19 cellular contexts compared by ENCODE assay signal in genomic region chr6:75117701-75118100, GRCh38.
DNase-seq lines count a peak whose midpoint lies in the region; ATAC-seq and TF ChIP-seq lines count a peak whose summit lies in the region.
"Had no signal": no experiment of that assay in that cellular context is flagged by ENCODE, and none has a peak within 500 bp of the region (broad histone marks: within the 10 kb centered on the region; RNA-seq: fewer than 3 reads in every experiment).

No MANE protein-coding gene starts in this region.

- H3K79me2 ChIP-seq in fibroblast of lung (ENCODE audit: control insufficient read depth, insufficient read depth, low read length): peaks cover 3% of the 10 kb centered on the region

- H3K4ac ChIP-seq in neuronal stem cell (ENCODE audit: low read length): no peak overlapping the region

- H3K4me3 Mint-ChIP-seq in activated T-helper 1 cell treated with anti-CD3 and anti-CD28 coated beads, Interleukin-12 subunit alpha, Interleukin-12 subunit beta, Interleukin-2, Interleukin-4 antibody, amounts not matched to agents 30 ng/mL and 10 ng/mL and 1 ng/mL, durations not matched to agents 14 hours and 24 hours and 36 hours: no peak overlapping the region
- H3K4me3 Mint-ChIP-seq: CD4-positive, alpha-beta memory T cell had no signal

- H3K36me3 Mint-ChIP-seq in activated T-helper 1 cell treated with anti-CD3 and anti-CD28 coated beads, Interleukin-12 subunit alpha, Interleukin-12 subunit beta, Interleukin-2, Interleukin-4 antibody, amounts not matched to agents 30 ng/mL and 10 ng/mL and 1 ng/mL, durations not matched to agents 14 hours and 24 hours and 36 hours (ENCODE audit: low read depth): no peaks in the 10 kb centered on the region
- H3K36me3 Mint-ChIP-seq: CD4-positive, alpha-beta memory T cell had no signal

- TF ChIP-seq CTCF in ascending aorta (IDR thresholded peaks at IDR 0.05) (no peak), fibroblast of lung (conservative IDR thresholded peaks at IDR 0.05 in 1 of 2, IDR thresholded peaks at IDR 0.05 in 1 of 2; ENCODE audit: low read depth in 1 of 2, low read length in 2 of 2) (no peak), thoracic aorta (IDR thresholded peaks at IDR 0.05) (no peak)

- ATAC-seq in thoracic aorta (ENCODE audit: insufficient number of reproducible peaks, low FRiP score, low read depth) (peak; percentile 33), esophagus mucosa (no peak)
- ATAC-seq: Right ventricle myocardium inferior had no signal

- no peak overlapping the region for H2BK12ac ChIP-seq in neuronal stem cell (ENCODE audit: low read length)

- no peaks in the 10 kb centered on the region for H3K27me3 Mint-ChIP-seq in activated T-helper 1 cell treated with anti-CD3 and anti-CD28 coated beads, Interleukin-12 subunit alpha, Interleukin-12 subunit beta, Interleukin-2, Interleukin-4 antibody, amounts not matched to agents 30 ng/mL and 10 ng/mL and 1 ng/mL, durations not matched to agents 14 hours and 24 hours and 36 hours (ENCODE audit: insufficient read depth)

- no peaks in the 10 kb centered on the region for H3K27me3 ChIP-seq in ascending aorta
- H3K27me3 ChIP-seq in fibroblast of lung (ENCODE audit: control insufficient read depth, insufficient read depth, low read length): no peaks in the 10 kb centered on the region
- H3K27me3 ChIP-seq in thoracic aorta (replicated peaks; ENCODE audit: insufficient read depth): no peaks in the 10 kb centered on the region
- H3K27me3 ChIP-seq in neuronal stem cell (ENCODE audit: control insufficient read depth in 3 of 3, insufficient read depth in 3 of 3, low read depth in 1 of 3, low read length in 3 of 3): no peaks in the 10 kb centered on the region
- H3K27me3 ChIP-seq: BE2C had no signal

- no peak overlapping the region for H2BK5ac ChIP-seq in neuronal stem cell (ENCODE audit: low read length)

- no peak overlapping the region for H3K4me3 ChIP-seq in ascending aorta
- H3K4me3 ChIP-seq in fibroblast of lung (replicated peaks in 1 of 4; ENCODE audit: control extremely low read depth in 1 of 4, insufficient read depth in 1 of 4, low read depth in 3 of 4, low read length in 4 of 4): no peak overlapping the region
- no peak overlapping the region for H3K4me3 ChIP-seq in thoracic aorta
- no peak overlapping the region for H3K4me3 ChIP-seq in neuronal stem cell (ENCODE audit: low read length in 2 of 2)

- H3K27ac Mint-ChIP-seq in activated T-helper 1 cell treated with anti-CD3 and anti-CD28 coated beads, Interleukin-12 subunit alpha, Interleukin-12 subunit beta, Interleukin-2, Interleukin-4 antibody, amounts not matched to agents 30 ng/mL and 10 ng/mL and 1 ng/mL, durations not matched to agents 14 hours and 24 hours and 36 hours: no peak overlapping the region
- H3K27ac Mint-ChIP-seq: CD4-positive, alpha-beta memory T cell had no signal

- H3K9ac ChIP-seq in fibroblast of lung (ENCODE audit: insufficient read depth, low read length): no peak overlapping the region
- no peak overlapping the region for H3K9ac ChIP-seq in neuronal stem cell (ENCODE audit: low read depth, low read length, poor library complexity)

- no peak overlapping the region for H3K23ac ChIP-seq in neuronal stem cell (ENCODE audit: low read depth, low read length, poor library complexity)

- no peak overlapping the region for H4K8ac ChIP-seq in neuronal stem cell (ENCODE audit: low read depth, low read length)

- H3K9me3 Mint-ChIP-seq in activated T-helper 1 cell treated with anti-CD3 and anti-CD28 coated beads, Interleukin-12 subunit alpha, Interleukin-12 subunit beta, Interleukin-2, Interleukin-4 antibody, amounts not matched to agents 30 ng/mL and 10 ng/mL and 1 ng/mL, durations not matched to agents 14 hours and 24 hours and 36 hours: no peaks in the 10 kb centered on the region
- H3K9me3 Mint-ChIP-seq: CD4-positive, alpha-beta memory T cell had no signal

- H2BK120ac ChIP-seq in neuronal stem cell (ENCODE audit: low read depth, low read length): no peak overlapping the region

- H2BK15ac ChIP-seq in neuronal stem cell (ENCODE audit: low read length): no peak overlapping the region

- H3K9me3 ChIP-seq in ascending aorta (no peaks in the 10 kb centered on the region), fibroblast of lung (ENCODE audit: control insufficient read depth, insufficient read depth, low read depth, low read length) (no peaks in the 10 kb centered on the region), thoracic aorta (no peaks in the 10 kb centered on the region), neuronal stem cell (replicated peaks in 1 of 2; ENCODE audit: control insufficient read depth in 2 of 2, insufficient read depth in 1 of 2, low read depth in 1 of 2, low read length in 2 of 2) (no peaks in the 10 kb centered on the region)
- H3K9me3 ChIP-seq: BE2C had no signal

- peak overlapping the region; percentile 2 to 45 for H3K27ac ChIP-seq in ascending aorta
- peak overlapping the region; percentile 22 for H3K27ac ChIP-seq in fibroblast of lung (ENCODE audit: insufficient read depth, low read length)
- H3K27ac ChIP-seq in thoracic aorta: peak overlapping the region; percentile 6 to 41
- H3K27ac ChIP-seq in neuronal stem cell (replicated peaks; ENCODE audit: low read length): no peak overlapping the region

- peak; percentile 9 for DNase-seq in GM03348 (ENCODE audit: low spot score)
- no peak for DNase-seq in ascending aorta (ENCODE audit: low spot score in 2 of 2)
- DNase-seq in fibroblast of lung (ENCODE audit: low read depth in 2 of 2): peak; percentile 28 to 63
- DNase-seq in thoracic aorta (ENCODE audit: low spot score): no peak
- DNase-seq in NCI-H2227 (lab: John Stamatoyannopoulos, UW; ENCODE audit: unreplicated experiment): no peak
- no peak for DNase-seq in activated T-helper 1 cell treated with anti-CD3 and anti-CD28 coated beads, Interleukin-12 subunit alpha, Interleukin-12 subunit beta, Interleukin-2, Interleukin-4 antibody, amounts not matched to agents 30 ng/mL and 10 ng/mL and 1 ng/mL, durations not matched to agents 14 hours and 24 hours and 36 hours (ENCODE audit: low spot score)
- DNase-seq in neuronal stem cell (ENCODE audit: low spot score): no peak
- DNase-seq: BE2C; Calu3; CD4-positive, alpha-beta memory T cell; DMS79; GDM1; Karpas-422; MM.1S; NCI-H1092 treated with DMSO at 0.1 percent for 48 hours; NCI-H2081 treated with DMSO at 0.1 percent for 48 hours; NCI-H524 had no signal

- no peak overlapping the region for H4K91ac ChIP-seq in neuronal stem cell (ENCODE audit: low read depth, low read length, poor library complexity)

- H3K79me1 ChIP-seq in neuronal stem cell (ENCODE audit: low read depth, low read length): no peaks in the 10 kb centered on the region

- intact Hi-C loops in ascending aorta (cut with DNase I): loop anchor here (5.0 kb wide), 2 partner anchors 85 to 185 kb away; no protein-coding TSS in a partner anchor
- intact Hi-C loops in activated T-helper 1 cell treated with anti-CD3 and anti-CD28 coated beads, Interleukin-12 subunit alpha, Interleukin-12 subunit beta, Interleukin-2, Interleukin-4 antibody, amounts not matched to agents 30 ng/mL and 10 ng/mL and 1 ng/mL, durations not matched to agents 14 hours and 24 hours and 36 hours (cut with micrococcal nuclease): no loop called here

- no peaks in the 10 kb centered on the region for H3K4me1 Mint-ChIP-seq in activated T-helper 1 cell treated with anti-CD3 and anti-CD28 coated beads, Interleukin-12 subunit alpha, Interleukin-12 subunit beta, Interleukin-2, Interleukin-4 antibody, amounts not matched to agents 30 ng/mL and 10 ng/mL and 1 ng/mL, durations not matched to agents 14 hours and 24 hours and 36 hours (ENCODE audit: low read depth)
- H3K4me1 Mint-ChIP-seq: CD4-positive, alpha-beta memory T cell had no signal

- H3K4me2 ChIP-seq in fibroblast of lung (ENCODE audit: extremely low read depth, insufficient read depth, low read length) (no peak overlapping the region), neuronal stem cell (ENCODE audit: insufficient read depth, low read length, poor library complexity, severe bottlenecking) (no peak overlapping the region)

- no peak overlapping the region for H3K14ac ChIP-seq in neuronal stem cell (ENCODE audit: low read length)

- no peaks in the 10 kb centered on the region for H4K20me1 ChIP-seq in fibroblast of lung (ENCODE audit: control insufficient read depth, extremely low read depth, insufficient read depth, low read length)

- H2AK5ac ChIP-seq in neuronal stem cell (ENCODE audit: low read depth, low read length): no peak overlapping the region

- H3K36me3 ChIP-seq in ascending aorta (peaks cover 2 to 16% of the 10 kb centered on the region in 2 donors), fibroblast of lung (ENCODE audit: control insufficient read depth, insufficient read depth, low read length) (peaks cover 20% of the 10 kb centered on the region), thoracic aorta (no peaks in the 10 kb centered on the region), neuronal stem cell (replicated peaks in 1 of 2; ENCODE audit: control insufficient read depth in 2 of 2, insufficient read depth in 2 of 2, low read length in 2 of 2) (no peaks in the 10 kb centered on the region)
- H3K36me3 ChIP-seq: BE2C had no signal

- H3K18ac ChIP-seq in neuronal stem cell (ENCODE audit: low read length): no peak overlapping the region

- no CpG with 5 or more reads among the region's 2 CpGs for WGBS in neuronal stem cell (ENCODE audit: extremely low coverage in 2 of 2, insufficient read length in 2 of 2, insufficient replicate concordance in 1 of 2), 2 donors

- H3K4me1 ChIP-seq in ascending aorta (peaks cover 0 to 11% of the 10 kb centered on the region in 2 donors), fibroblast of lung (ENCODE audit: control insufficient read depth, extremely low read depth, insufficient read depth, low read length) (peaks cover 8% of the 10 kb centered on the region), thoracic aorta (ENCODE audit: control insufficient read depth in 1 of 2, low read depth in 2 of 2) (peaks cover 13 to 39% of the 10 kb centered on the region in 2 donors), neuronal stem cell (ENCODE audit: control insufficient read depth in 2 of 2, insufficient read depth in 1 of 2, low read depth in 1 of 2, low read length in 2 of 2) (peaks cover 0 to 2% of the 10 kb centered on the region in 2 donors)
- H3K4me1 ChIP-seq: BE2C had no signal

- H2AFZ ChIP-seq in fibroblast of lung (ENCODE audit: low read length): no peak overlapping the region
- H2AFZ ChIP-seq in neuronal stem cell (ENCODE audit: low read length): no peak overlapping the region

Comparison
In these comparisons a context has a peak if more than half of its experiments do, and no peak if none do; other contexts are left out.
1. DNase-seq: peak in GM03348 (single experiment) and fibroblast of lung (2 of 2); none in ascending aorta (0 of 2), thoracic aorta (single experiment), NCI-H2227 (single experiment), activated T-helper 1 cell treated with anti-CD3 and anti-CD28 coated beads, Interleukin-12 subunit alpha, Interleukin-12 subunit beta, Interleukin-2, Interleukin-4 antibody, amounts not matched to agents 30 ng/mL and 10 ng/mL and 1 ng/mL, durations not matched to agents 14 hours and 24 hours and 36 hours (single experiment) and neuronal stem cell (single experiment).